1 cellular context compared by ENCODE assay signal in genomic region chr12:52010692-52011601, GRCh38.
TF ChIP-seq lines count a peak whose summit lies in the region.

No MANE protein-coding gene starts in this region.

TF ChIP-seq in endothelial cell of umbilical vein, 7 proteins besides CTCF, POLR2A, EP300 and RAD21:
- TF ChIP-seq EZH2 (IDR thresholded peaks at IDR 0.05; ENCODE audit: borderline replicate concordance, low read depth, low read length, severe bottlenecking), result no peak
- TF ChIP-seq GATA2 (IDR thresholded peaks at IDR 0.05; ENCODE audit: insufficient read depth, insufficient read length, low read depth, low read length), result no peak
- no peak for TF ChIP-seq JUN (IDR thresholded peaks at IDR 0.05; ENCODE audit: borderline replicate concordance, insufficient read depth, insufficient read length, low read depth)
- TF ChIP-seq MAX (IDR thresholded peaks at IDR 0.05; ENCODE audit: insufficient read depth, insufficient read length), result no peak
- TF ChIP-seq POLR2AphosphoS5 (IDR thresholded peaks at IDR 0.05; ENCODE audit: insufficient read depth, low read depth, low read length), result no peak
- TF ChIP-seq MYC (IDR thresholded peaks at IDR 0.05; ENCODE audit: low read depth, low read length), result no peak
- TF ChIP-seq FOS (IDR thresholded peaks at IDR 0.05; ENCODE audit: borderline replicate concordance, insufficient read depth, low read length), result no peak
TF ChIP-seq in endothelial cell of umbilical vein: peak in this region for 0.
